In the genomic region with DNA sequence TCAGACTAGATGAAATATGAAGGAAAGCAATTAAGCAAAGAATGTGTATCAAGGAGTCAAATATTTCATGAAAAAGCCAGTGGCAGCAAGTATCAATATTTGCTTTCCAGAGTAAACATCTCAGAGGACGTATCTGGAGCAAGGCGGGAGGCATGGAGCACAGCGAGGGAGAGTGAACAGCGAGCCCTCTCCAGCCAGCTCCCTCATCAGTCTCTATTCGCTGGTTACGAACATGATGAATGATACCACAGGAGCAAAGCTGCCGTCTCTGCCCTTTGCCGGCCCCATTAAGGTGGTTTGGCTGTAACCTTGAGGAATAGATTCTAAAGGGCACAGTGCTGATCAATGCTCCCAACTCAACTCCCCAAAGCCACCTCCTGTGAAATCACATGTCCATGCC, we compare ENCODE assay signal across 19 cellular contexts.
DNase-seq lines count a peak whose midpoint lies in the region; ATAC-seq and TF ChIP-seq lines count a peak whose summit lies in the region.
"Had no signal": no experiment of that assay in that cellular context is flagged by ENCODE, and none has a peak within 500 bp of the region (broad histone marks: within the 10 kb centered on the region; RNA-seq: fewer than 3 reads in every experiment).

No MANE protein-coding gene starts in this region.

- TF ChIP-seq CTCF in left lung (IDR thresholded peaks at IDR 0.05), result no peak
- no peak for TF ChIP-seq CTCF in ovary (IDR thresholded peaks at IDR 0.05)

- CTCF ChIA-PET in activated CD4-positive, alpha-beta T cell treated with anti-CD3 and anti-CD28 coated beads, Interleukin-2, amount 10 ng/mL, durations not matched to agents 7 days and 5 days (lab: Charles Lee), result no interaction called here

- peaks cover 4% of the 10 kb centered on the region for H3K27me3 Mint-ChIP-seq in activated CD4-positive, alpha-beta T cell treated with anti-CD3 and anti-CD28 coated beads, Interleukin-2, amount 10 ng/mL, durations not matched to agents 24 days and 14 days
- H3K27me3 Mint-ChIP-seq in activated CD4-positive, alpha-beta T cell treated with anti-CD3 and anti-CD28 coated beads, Interleukin-2, amount 10 ng/mL, durations not matched to agents 7 days and 5 days, result peaks cover 4% of the 10 kb centered on the region
- peaks cover 29% of the 10 kb centered on the region for H3K27me3 Mint-ChIP-seq in stimulated activated naive CD8-positive, alpha-beta T cell treated with anti-CD3 and anti-CD28 coated beads, Interleukin-15, amount 100 ng/mL, for 72 hours

- peaks cover 4 to 7% of the 10 kb centered on the region in 2 donors for H3K4me1 ChIP-seq in left lung
- no peaks in the 10 kb centered on the region for H3K4me1 ChIP-seq in ovary (ENCODE audit: insufficient read depth)
- H3K4me1 ChIP-seq: Caco-2 had no signal

- no peaks in the 10 kb centered on the region for H3K9me3 Mint-ChIP-seq in activated CD4-positive, alpha-beta T cell treated with anti-CD3 and anti-CD28 coated beads, Interleukin-2, amount 10 ng/mL, durations not matched to agents 24 days and 14 days
- H3K9me3 Mint-ChIP-seq in activated CD4-positive, alpha-beta T cell treated with anti-CD3 and anti-CD28 coated beads, Interleukin-2, amount 10 ng/mL, durations not matched to agents 7 days and 5 days, result no peaks in the 10 kb centered on the region
- H3K9me3 Mint-ChIP-seq in stimulated activated naive CD8-positive, alpha-beta T cell treated with anti-CD3 and anti-CD28 coated beads, Interleukin-15, amount 100 ng/mL, for 72 hours, result no peaks in the 10 kb centered on the region

- H3K36me3 ChIP-seq in left lung, result no peaks in the 10 kb centered on the region
- no peaks in the 10 kb centered on the region for H3K36me3 ChIP-seq in ovary

- POLR2A ChIA-PET in activated CD4-positive, alpha-beta T cell treated with anti-CD3 and anti-CD28 coated beads, Interleukin-2, amount 10 ng/mL, durations not matched to agents 7 days and 5 days (lab: Charles Lee), result no interaction called here

- no peak overlapping the region for H3K4me3 Mint-ChIP-seq in activated CD4-positive, alpha-beta T cell treated with anti-CD3 and anti-CD28 coated beads, Interleukin-2, amount 10 ng/mL, durations not matched to agents 24 days and 14 days
- H3K4me3 Mint-ChIP-seq in activated CD4-positive, alpha-beta T cell treated with anti-CD3 and anti-CD28 coated beads, Interleukin-2, amount 10 ng/mL, durations not matched to agents 7 days and 5 days, result no peak overlapping the region
- H3K4me3 Mint-ChIP-seq in stimulated activated naive CD8-positive, alpha-beta T cell treated with anti-CD3 and anti-CD28 coated beads, Interleukin-15, amount 100 ng/mL, for 72 hours, result no peak overlapping the region
- H3K4me3 Mint-ChIP-seq: CD4-positive, alpha-beta T cell; HFFc6 had no signal

- intact Hi-C loops in activated CD4-positive, alpha-beta T cell treated with anti-CD3 and anti-CD28 coated beads, Interleukin-2, amount 10 ng/mL, durations not matched to agents 24 days and 14 days (cut with micrococcal nuclease), result no loop called here
- intact Hi-C loops in left lung (cut with DNase I) (no loop called here), ovary (cut with DNase I) (no loop called here)

- H3K9me3 ChIP-seq in left lung, result no peaks in the 10 kb centered on the region
- H3K9me3 ChIP-seq in ovary, result no peaks in the 10 kb centered on the region
- H3K9me3 ChIP-seq: Caco-2 had no signal

- ATAC-seq in left lung, result peak; percentile 57
- no peak for ATAC-seq in stimulated activated naive CD8-positive, alpha-beta T cell treated with anti-CD3 and anti-CD28 coated beads, Interleukin-15, amount 100 ng/mL, for 72 hours
- ATAC-seq: GM12878, HCT116 had no signal

- no peaks in the 10 kb centered on the region for H3K4me1 Mint-ChIP-seq in activated CD4-positive, alpha-beta T cell treated with anti-CD3 and anti-CD28 coated beads, Interleukin-2, amount 10 ng/mL, durations not matched to agents 24 days and 14 days
- H3K4me1 Mint-ChIP-seq in activated CD4-positive, alpha-beta T cell treated with anti-CD3 and anti-CD28 coated beads, Interleukin-2, amount 10 ng/mL, durations not matched to agents 7 days and 5 days, result no peaks in the 10 kb centered on the region
- no peaks in the 10 kb centered on the region for H3K4me1 Mint-ChIP-seq in stimulated activated naive CD8-positive, alpha-beta T cell treated with anti-CD3 and anti-CD28 coated beads, Interleukin-15, amount 100 ng/mL, for 72 hours

- no peak overlapping the region for H3K27ac ChIP-seq in left lung
- no peak overlapping the region for H3K27ac ChIP-seq in ovary
- H3K27ac ChIP-seq: C4-2B, HL-60 had no signal

- no peaks in the 10 kb centered on the region for H3K27me3 ChIP-seq in left lung
- no peaks in the 10 kb centered on the region for H3K27me3 ChIP-seq in ovary

- DNase-seq in activated CD4-positive, alpha-beta T cell treated with anti-CD3 and anti-CD28 coated beads, Interleukin-2, amount 10 ng/mL, durations not matched to agents 24 days and 14 days, result peak; percentile 13
- DNase-seq in activated CD4-positive, alpha-beta T cell treated with anti-CD3 and anti-CD28 coated beads, Interleukin-2, amount 10 ng/mL, durations not matched to agents 7 days and 5 days, result no peak
- DNase-seq in SHP77 treated with DMSO at 0.1 percent for 48 hours (lab: John Stamatoyannopoulos, UW) (peak; percentile 19), left lung (no peak), ovary (no peak), 8988T (no peak)
- DNase-seq in stimulated activated naive CD8-positive, alpha-beta T cell treated with anti-CD3 and anti-CD28 coated beads, Interleukin-15, amount 100 ng/mL, for 72 hours, result no peak
- DNase-seq: AML-193; Caco-2; CD4-positive, alpha-beta T cell; DND-41; EL; GOT3; H7; HFFc6 had no signal

- H3K36me3 Mint-ChIP-seq in activated CD4-positive, alpha-beta T cell treated with anti-CD3 and anti-CD28 coated beads, Interleukin-2, amount 10 ng/mL, durations not matched to agents 24 days and 14 days (ENCODE audit: low read depth), result no peaks in the 10 kb centered on the region
- no peaks in the 10 kb centered on the region for H3K36me3 Mint-ChIP-seq in activated CD4-positive, alpha-beta T cell treated with anti-CD3 and anti-CD28 coated beads, Interleukin-2, amount 10 ng/mL, durations not matched to agents 7 days and 5 days (ENCODE audit: low read depth)

- H3K27ac Mint-ChIP-seq in activated CD4-positive, alpha-beta T cell treated with anti-CD3 and anti-CD28 coated beads, Interleukin-2, amount 10 ng/mL, durations not matched to agents 24 days and 14 days, result no peak overlapping the region
- H3K27ac Mint-ChIP-seq in activated CD4-positive, alpha-beta T cell treated with anti-CD3 and anti-CD28 coated beads, Interleukin-2, amount 10 ng/mL, durations not matched to agents 7 days and 5 days, result no peak overlapping the region
- no peak overlapping the region for H3K27ac Mint-ChIP-seq in stimulated activated naive CD8-positive, alpha-beta T cell treated with anti-CD3 and anti-CD28 coated beads, Interleukin-15, amount 100 ng/mL, for 72 hours
- H3K27ac Mint-ChIP-seq: CD4-positive, alpha-beta T cell; HFFc6 had no signal

- TF ChIP-seq POLR2A in ovary (IDR thresholded peaks at IDR 0.05), result no peak

- no peak overlapping the region for H3K4me3 ChIP-seq in left lung
- H3K4me3 ChIP-seq in ovary, result no peak overlapping the region
- H3K4me3 ChIP-seq: GM12878 had no signal

- 69 to 78% (median 70%) methylated on average over 8 of the region's 8 CpGs for WGBS in ovary, 3 donors

- no peak for TF ChIP-seq EP300 in ovary (IDR thresholded peaks at IDR 0.05)

Comparison
In these comparisons a context has a peak if more than half of its experiments do, and no peak if none do; other contexts are left out.
1. DNase-seq: peak in activated CD4-positive, alpha-beta T cell treated with anti-CD3 and anti-CD28 coated beads, Interleukin-2, amount 10 ng/mL, durations not matched to agents 24 days and 14 days (single experiment) and SHP77 treated with DMSO at 0.1 percent for 48 hours (single experiment); none in activated CD4-positive, alpha-beta T cell treated with anti-CD3 and anti-CD28 coated beads, Interleukin-2, amount 10 ng/mL, durations not matched to agents 7 days and 5 days (single experiment), left lung (0 of 2), ovary (0 of 5), 8988T (single experiment) and stimulated activated naive CD8-positive, alpha-beta T cell treated with anti-CD3 and anti-CD28 coated beads, Interleukin-15, amount 100 ng/mL, for 72 hours (0 of 2).